In genomic region chr19:9323919-9324583, GRCh38 we compare ENCODE assay signal across 8 cellular contexts. TPM values are rescaled to one million over a fixed set of nuclear protein-coding genes. Genes with fewer than 3 reads are reported as not detected.
DNase-seq lines count a peak whose midpoint lies in the region; TF ChIP-seq lines count a peak whose summit lies in the region.

ZNF559 (plus strand) TSS chr19:9324179; CDS start chr19:9338550, 14,371 bp downstream.

- TF ChIP-seq CTCF in LNCaP clone FGC (IDR thresholded peaks at IDR 0.05; ENCODE audit: control insufficient read depth, extremely low read depth, insufficient read depth) = 0 out of 2 replicates have a peak, but pooled peaks have one; percentile 9
- peak; percentile 39 for TF ChIP-seq CTCF in fibroblast of pulmonary artery (IDR thresholded peaks at IDR 0.05; ENCODE audit: low read length, missing control alignments)
- peak; percentile 40 for TF ChIP-seq CTCF in nephron progenitor cell (IDR thresholded peaks at IDR 0.05)

- DNase-seq in ELR (ENCODE audit: low read depth) = peak; percentile 95
- peak; percentile 91 for DNase-seq in GOT3 (lab: John Stamatoyannopoulos, UW)
- DNase-seq in LNCaP clone FGC (ENCODE audit: low read depth) = peak; percentile 90
- peak; percentile 96 for DNase-seq in RPMI8226
- DNase-seq in activated T-helper 2 cell treated with anti-CD3 and anti-CD28 coated beads, Interferon-gamma antibody, Interleukin-2, Interleukin-4, amounts not matched to agents 10 μg/mL and 5 μg/mL and 100 μg/mL, durations not matched to agents 14 hours and 24 hours and 36 hours (ENCODE audit: low spot score) = peak; percentile 94
- DNase-seq in fibroblast of pulmonary artery (ENCODE audit: low read depth) = peak; percentile 97
- peak; percentile 95 for DNase-seq in nephron progenitor cell

- peaks cover 12% of the 10 kb centered on the region for H3K4me1 Mint-ChIP-seq in activated T-helper 2 cell treated with anti-CD3 and anti-CD28 coated beads, Interferon-gamma antibody, Interleukin-2, Interleukin-4, amounts not matched to agents 10 μg/mL and 5 μg/mL and 100 μg/mL, durations not matched to agents 14 hours and 24 hours and 36 hours (ENCODE audit: low read depth)
- peaks cover 10% of the 10 kb centered on the region for H3K4me1 Mint-ChIP-seq in nephron progenitor cell
- peaks cover 25% of the 10 kb centered on the region for H3K4me1 Mint-ChIP-seq in stimulated activated naive CD8-positive, alpha-beta T cell treated with anti-CD3 and anti-CD28 coated beads, Interleukin-15, Interleukin-2, amounts not matched to agents 100 ng/mL and 50 ng/mL, for 24 hours (ENCODE audit: low read depth)

- peak within 1 kb of the TSS; percentile 88 for H3K27ac Mint-ChIP-seq in activated T-helper 2 cell treated with anti-CD3 and anti-CD28 coated beads, Interferon-gamma antibody, Interleukin-2, Interleukin-4, amounts not matched to agents 10 μg/mL and 5 μg/mL and 100 μg/mL, durations not matched to agents 14 hours and 24 hours and 36 hours
- peak within 1 kb of the TSS; percentile 98 for H3K27ac Mint-ChIP-seq in nephron progenitor cell
- peak within 1 kb of the TSS; percentile 91 for H3K27ac Mint-ChIP-seq in stimulated activated naive CD8-positive, alpha-beta T cell treated with anti-CD3 and anti-CD28 coated beads, Interleukin-15, Interleukin-2, amounts not matched to agents 100 ng/mL and 50 ng/mL, for 24 hours

- H3K36me3 Mint-ChIP-seq in activated T-helper 2 cell treated with anti-CD3 and anti-CD28 coated beads, Interferon-gamma antibody, Interleukin-2, Interleukin-4, amounts not matched to agents 10 μg/mL and 5 μg/mL and 100 μg/mL, durations not matched to agents 14 hours and 24 hours and 36 hours (ENCODE audit: low read depth) = peaks cover 39% of the 10 kb centered on the region
- peaks cover 74% of the 10 kb centered on the region for H3K36me3 Mint-ChIP-seq in nephron progenitor cell (ENCODE audit: low read depth)
- H3K36me3 Mint-ChIP-seq in stimulated activated naive CD8-positive, alpha-beta T cell treated with anti-CD3 and anti-CD28 coated beads, Interleukin-15, Interleukin-2, amounts not matched to agents 100 ng/mL and 50 ng/mL, for 24 hours (ENCODE audit: low read depth) = peaks cover 54% of the 10 kb centered on the region

- no peaks in the 10 kb centered on the region for H3K27me3 Mint-ChIP-seq in activated T-helper 2 cell treated with anti-CD3 and anti-CD28 coated beads, Interferon-gamma antibody, Interleukin-2, Interleukin-4, amounts not matched to agents 10 μg/mL and 5 μg/mL and 100 μg/mL, durations not matched to agents 14 hours and 24 hours and 36 hours (ENCODE audit: low read depth)
- H3K27me3 Mint-ChIP-seq in nephron progenitor cell (ENCODE audit: low read depth, poor library complexity) = peaks cover 9% of the 10 kb centered on the region
- H3K27me3 Mint-ChIP-seq in stimulated activated naive CD8-positive, alpha-beta T cell treated with anti-CD3 and anti-CD28 coated beads, Interleukin-15, Interleukin-2, amounts not matched to agents 100 ng/mL and 50 ng/mL, for 24 hours = no peaks in the 10 kb centered on the region

- H3K4me3 ChIP-seq in LNCaP clone FGC (ENCODE audit: low read depth, low read length) = peak within 1 kb of the TSS; percentile 97
- H3K4me3 ChIP-seq in fibroblast of pulmonary artery (replicated peaks; ENCODE audit: low read depth, low read length) = peak within 1 kb of the TSS; percentile 87

- H3K9me3 Mint-ChIP-seq in activated T-helper 2 cell treated with anti-CD3 and anti-CD28 coated beads, Interferon-gamma antibody, Interleukin-2, Interleukin-4, amounts not matched to agents 10 μg/mL and 5 μg/mL and 100 μg/mL, durations not matched to agents 14 hours and 24 hours and 36 hours = peaks cover 53% of the 10 kb centered on the region
- H3K9me3 Mint-ChIP-seq in nephron progenitor cell = peaks cover 86% of the 10 kb centered on the region
- H3K9me3 Mint-ChIP-seq in stimulated activated naive CD8-positive, alpha-beta T cell treated with anti-CD3 and anti-CD28 coated beads, Interleukin-15, Interleukin-2, amounts not matched to agents 100 ng/mL and 50 ng/mL, for 24 hours = peaks cover 26% of the 10 kb centered on the region

- H3K4me3 Mint-ChIP-seq in activated T-helper 2 cell treated with anti-CD3 and anti-CD28 coated beads, Interferon-gamma antibody, Interleukin-2, Interleukin-4, amounts not matched to agents 10 μg/mL and 5 μg/mL and 100 μg/mL, durations not matched to agents 14 hours and 24 hours and 36 hours (ENCODE audit: low read depth) = peak within 1 kb of the TSS; percentile 86
- peak within 1 kb of the TSS; percentile 91 for H3K4me3 Mint-ChIP-seq in nephron progenitor cell
- peak within 1 kb of the TSS; percentile 89 for H3K4me3 Mint-ChIP-seq in stimulated activated naive CD8-positive, alpha-beta T cell treated with anti-CD3 and anti-CD28 coated beads, Interleukin-15, Interleukin-2, amounts not matched to agents 100 ng/mL and 50 ng/mL, for 24 hours

- intact Hi-C loops in activated T-helper 2 cell treated with anti-CD3 and anti-CD28 coated beads, Interferon-gamma antibody, Interleukin-2, Interleukin-4, amounts not matched to agents 10 μg/mL and 5 μg/mL and 100 μg/mL, durations not matched to agents 14 hours and 24 hours and 36 hours (cut with micrococcal nuclease) = loop anchor here (1.0 to 2.0 kb wide), 2 partner anchors 15 to 111 kb away; partner anchors contain the start of genes ZNF266 and ZNF699

RNA-seq across cellular contexts. Expression of gene ZNF559, which starts in this region (rescaled TPM):
- total RNA-seq in activated T-helper 2 cell treated with anti-CD3 and anti-CD28 coated beads, Interferon-gamma antibody, Interleukin-2, Interleukin-4, amounts not matched to agents 10 μg/mL and 5 μg/mL and 100 μg/mL, durations not matched to agents 14 hours and 24 hours and 36 hours = 8.2 and 8.4 TPM in 2 replicates

Comparison
In these comparisons a context has a peak if more than half of its experiments do, and no peak if none do; other contexts are left out.
1. Peak in every context shown above with its lines: DNase-seq and H3K4me3 ChIP-seq.